Comparison of ENCODE assay signal across 19 cellular contexts in the genomic region with DNA sequence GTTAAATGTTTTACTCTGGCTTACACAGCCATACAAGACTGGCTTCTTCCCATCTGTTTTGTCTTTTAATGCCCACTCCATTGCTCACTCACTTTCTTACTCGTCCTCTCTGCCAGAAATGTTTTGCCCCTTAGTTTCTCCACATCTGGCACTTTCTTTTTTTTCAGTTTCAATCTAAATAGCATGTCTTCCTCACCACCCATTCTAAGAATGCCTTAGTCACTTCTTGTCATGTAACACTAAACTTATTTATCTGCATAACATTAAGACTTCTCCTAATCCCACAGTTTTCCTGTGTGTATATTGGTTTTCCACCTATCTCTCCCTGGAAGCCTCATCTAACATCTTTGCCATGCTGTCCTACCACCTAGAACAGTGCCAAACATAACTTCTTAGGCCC.
"Had no signal": no experiment of that assay in that cellular context is flagged by ENCODE, and none has a peak within 500 bp of the region (broad histone marks: within the 10 kb centered on the region; RNA-seq: fewer than 3 reads in every experiment).

No MANE protein-coding gene starts in this region.

- H3K4me1 ChIP-seq: ascending aorta, foreskin keratinocyte, right lobe of liver had no signal

- H3K36me3 ChIP-seq: ascending aorta, cardiac muscle cell, right lobe of liver had no signal

- H3K4me1 Mint-ChIP-seq: activated naive CD8-positive, alpha-beta T cell treated with anti-CD3 and anti-CD28 coated beads, Interleukin-2, amount 10 ng/mL, durations not matched to agents 7 days and 5 days; T-cell had no signal

- H3K27ac Mint-ChIP-seq: activated naive CD8-positive, alpha-beta T cell treated with anti-CD3 and anti-CD28 coated beads, Interleukin-2, amount 10 ng/mL, durations not matched to agents 7 days and 5 days; activated T-helper 1 cell treated with anti-CD3 and anti-CD28 coated beads, Interleukin-12 subunit alpha, Interleukin-12 subunit beta, Interleukin-2, Interleukin-4 antibody, amounts not matched to agents 30 ng/mL and 10 ng/mL and 1 ng/mL, durations not matched to agents 14 hours and 24 hours and 36 hours; endodermal cell; nephron; progenitor cell of endocrine pancreas; T-cell; type B pancreatic cell had no signal

- H3K27me3 Mint-ChIP-seq: progenitor cell of endocrine pancreas, T-cell, type B pancreatic cell had no signal

- H3K27ac ChIP-seq: ascending aorta, cardiac muscle cell, dorsolateral prefrontal cortex, foreskin keratinocyte, right lobe of liver had no signal

- DNase-seq: activated CD4-positive, alpha-beta T cell treated with anti-CD3 and anti-CD28 coated beads, Interleukin-2, amount 50 U/mL, for 1 hour; activated naive CD4-positive, alpha-beta T cell; activated naive CD8-positive, alpha-beta T cell treated with anti-CD3 and anti-CD28 coated beads, Interleukin-2, amount 10 ng/mL, durations not matched to agents 7 days and 5 days; dorsolateral prefrontal cortex; endodermal cell; erythroblast; kidney glomerular epithelial cell; nucleus accumbens; right lobe of liver; stimulated activated naive CD8-positive, alpha-beta T cell treated with anti-CD3 and anti-CD28 coated beads, Interleukin-15, Interleukin-2, amounts not matched to agents 100 U/mL and 50 U/mL, for 24 hours; T-cell; T1000 had no signal

- H3K4me3 ChIP-seq: ascending aorta, cardiac muscle cell, dorsolateral prefrontal cortex, right lobe of liver had no signal

- H3K9me3 ChIP-seq: ascending aorta, right lobe of liver had no signal

- H3K9me3 Mint-ChIP-seq: activated naive CD8-positive, alpha-beta T cell treated with anti-CD3 and anti-CD28 coated beads, Interleukin-2, amount 10 ng/mL, durations not matched to agents 7 days and 5 days; activated T-helper 1 cell treated with anti-CD3 and anti-CD28 coated beads, Interleukin-12 subunit alpha, Interleukin-12 subunit beta, Interleukin-2, Interleukin-4 antibody, amounts not matched to agents 30 ng/mL and 10 ng/mL and 1 ng/mL, durations not matched to agents 14 hours and 24 hours and 36 hours; endodermal cell; nephron; T-cell; type B pancreatic cell had no signal

- H3K27me3 ChIP-seq: ascending aorta, cardiac muscle cell, dorsolateral prefrontal cortex, right lobe of liver had no signal

- H3K36me3 Mint-ChIP-seq: activated naive CD8-positive, alpha-beta T cell treated with anti-CD3 and anti-CD28 coated beads, Interleukin-2, amount 10 ng/mL, durations not matched to agents 7 days and 5 days; T-cell; type B pancreatic cell had no signal

- H3K4me3 Mint-ChIP-seq: activated naive CD8-positive, alpha-beta T cell treated with anti-CD3 and anti-CD28 coated beads, Interleukin-2, amount 10 ng/mL, durations not matched to agents 7 days and 5 days; activated T-helper 1 cell treated with anti-CD3 and anti-CD28 coated beads, Interleukin-12 subunit alpha, Interleukin-12 subunit beta, Interleukin-2, Interleukin-4 antibody, amounts not matched to agents 30 ng/mL and 10 ng/mL and 1 ng/mL, durations not matched to agents 14 hours and 24 hours and 36 hours; endodermal cell; nephron; T-cell; type B pancreatic cell had no signal
